Comparison of ENCODE assay signal across 2 cellular contexts in the genomic region with DNA sequence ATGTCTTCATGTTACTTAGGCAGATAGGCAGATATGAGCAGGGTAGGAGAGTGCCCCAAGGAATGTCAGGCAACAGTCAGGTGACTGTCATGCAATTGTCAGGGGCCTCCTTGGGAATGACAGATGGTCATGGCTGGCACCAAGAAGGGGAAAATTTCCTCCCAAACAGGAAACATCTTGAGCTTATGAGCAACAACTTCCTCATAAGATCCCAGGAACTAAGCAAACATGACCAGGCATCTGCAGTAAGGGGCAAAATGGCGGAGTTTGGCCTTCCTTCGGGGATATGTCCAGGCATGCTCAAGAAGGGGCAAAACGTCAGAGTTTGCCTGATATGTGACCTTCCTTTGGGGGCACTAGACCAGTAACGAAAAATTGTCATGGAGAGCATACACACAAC.
TF ChIP-seq lines count a peak whose summit lies in the region.

No MANE protein-coding gene starts in this region.

TF ChIP-seq in IMR-90, 13 proteins besides CTCF, POLR2A, EP300 and RAD21:
- TF ChIP-seq RFX5 (IDR thresholded peaks at IDR 0.05; ENCODE audit: low read depth, low read length) (no peak), MAZ (IDR thresholded peaks at IDR 0.05; ENCODE audit: borderline replicate concordance, low read depth, low read length) (no peak), NFE2L2 (IDR thresholded peaks at IDR 0.05; ENCODE audit: low read depth, low read length) (no peak), FOS (IDR thresholded peaks at IDR 0.05; ENCODE audit: low read depth, low read length) (no peak), BHLHE40 (IDR thresholded peaks at IDR 0.05; ENCODE audit: low read depth, low read length) (no peak), SMC3 (IDR thresholded peaks at IDR 0.05; ENCODE audit: low read depth, low read length) (no peak), MAFK (IDR thresholded peaks at IDR 0.05; ENCODE audit: low read depth, low read length) (no peak), ELK1 (IDR thresholded peaks at IDR 0.05; ENCODE audit: borderline replicate concordance, low read depth, low read length) (no peak), RCOR1 (IDR thresholded peaks at IDR 0.05; ENCODE audit: insufficient replicate concordance, low read length) (no peak), CEBPB (IDR thresholded peaks at IDR 0.05; ENCODE audit: low read depth, low read length) (no peak), MXI1 (IDR thresholded peaks at IDR 0.05; ENCODE audit: borderline replicate concordance, low read depth, low read length) (no peak), CHD1 (IDR thresholded peaks at IDR 0.05; ENCODE audit: low read depth, low read length) (no peak)
- TF ChIP-seq, protein P1, sequence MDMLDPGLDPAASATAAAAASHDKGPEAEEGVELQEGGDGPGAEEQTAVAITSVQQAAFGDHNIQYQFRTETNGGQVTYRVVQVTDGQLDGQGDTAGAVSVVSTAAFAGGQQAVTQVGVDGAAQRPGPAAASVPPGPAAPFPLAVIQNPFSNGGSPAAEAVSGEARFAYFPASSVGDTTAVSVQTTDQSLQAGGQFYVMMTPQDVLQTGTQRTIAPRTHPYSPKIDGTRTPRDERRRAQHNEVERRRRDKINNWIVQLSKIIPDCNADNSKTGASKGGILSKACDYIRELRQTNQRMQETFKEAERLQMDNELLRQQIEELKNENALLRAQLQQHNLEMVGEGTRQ (IDR thresholded peaks at IDR 0.05; ENCODE audit: low read depth, low read length): no peak

TF ChIP-seq in H1, 55 proteins besides CTCF, POLR2A, EP300 and RAD21:
- no peak for TF ChIP-seq SUZ12 (IDR thresholded peaks at IDR 0.05; ENCODE audit: low read length)
- TF ChIP-seq SRF (IDR thresholded peaks at IDR 0.05; ENCODE audit: low read depth, low read length): no peak
- no peak for TF ChIP-seq PHF8 (conservative IDR thresholded peaks at IDR 0.05; ENCODE audit: low read depth, low read length)
- no peak for TF ChIP-seq RBBP5 (IDR thresholded peaks at IDR 0.05; ENCODE audit: borderline replicate concordance, low read depth, low read length)
- TF ChIP-seq RFX5 (IDR thresholded peaks at IDR 0.05; ENCODE audit: borderline replicate concordance, low read depth, low read length): no peak
- TF ChIP-seq, protein P2, sequence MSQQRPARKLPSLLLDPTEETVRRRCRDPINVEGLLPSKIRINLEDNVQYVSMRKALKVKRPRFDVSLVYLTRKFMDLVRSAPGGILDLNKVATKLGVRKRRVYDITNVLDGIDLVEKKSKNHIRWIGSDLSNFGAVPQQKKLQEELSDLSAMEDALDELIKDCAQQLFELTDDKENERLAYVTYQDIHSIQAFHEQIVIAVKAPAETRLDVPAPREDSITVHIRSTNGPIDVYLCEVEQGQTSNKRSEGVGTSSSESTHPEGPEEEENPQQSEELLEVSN (IDR thresholded peaks at IDR 0.05): no peak
